Comparison of ENCODE assay signal across 8 cellular contexts in genomic region chr13:33205804-33206221, GRCh38.
DNase-seq lines count a peak whose midpoint lies in the region; ATAC-seq, FAIRE-seq and TF ChIP-seq lines count a peak whose summit lies in the region.

No MANE protein-coding gene starts in this region.

- ATAC-seq in HG02763 (IDR thresholded peaks at IDR 0.05; ENCODE audit: unreplicated experiment) = peak; percentile 58
- ATAC-seq in activated T-helper 17 cell treated with anti-CD3 and anti-CD28 coated beads, Interleukin-2, amount 50 U/mL, for 72 hours (replicated peaks) = peak; percentile 44

- no peak overlapping the region for H3K4me3 Mint-ChIP-seq in activated T-helper 17 cell treated with anti-CD3 and anti-CD28 coated beads, Interleukin-2, amount 50 U/mL, for 72 hours
- peak overlapping the region; percentile 74 to 80 (median 74) for H3K4me3 Mint-ChIP-seq in nephron
- no peak overlapping the region for H3K4me3 Mint-ChIP-seq in activated T-cell treated with anti-CD3 and anti-CD28 coated beads, Interleukin-2, amount 50 U/mL, for 24 hours

- no peak for TF ChIP-seq CTCF in nephron (IDR thresholded peaks at IDR 0.05; ENCODE audit: unreplicated experiment in 3 of 3)

- no peaks in the 10 kb centered on the region for H3K36me3 Mint-ChIP-seq in activated T-helper 17 cell treated with anti-CD3 and anti-CD28 coated beads, Interleukin-2, amount 50 U/mL, for 72 hours (ENCODE audit: low read depth)
- no peaks in the 10 kb centered on the region for H3K36me3 Mint-ChIP-seq in nephron (ENCODE audit: low read depth)
- H3K36me3 Mint-ChIP-seq in activated T-cell treated with anti-CD3 and anti-CD28 coated beads, Interleukin-2, amount 50 U/mL, for 24 hours (ENCODE audit: low read depth) = no peaks in the 10 kb centered on the region

- peaks cover 9% of the 10 kb centered on the region for H3K4me1 Mint-ChIP-seq in activated T-helper 17 cell treated with anti-CD3 and anti-CD28 coated beads, Interleukin-2, amount 50 U/mL, for 72 hours
- H3K4me1 Mint-ChIP-seq in nephron = peaks cover 68% of the 10 kb centered on the region
- H3K4me1 Mint-ChIP-seq in activated T-cell treated with anti-CD3 and anti-CD28 coated beads, Interleukin-2, amount 50 U/mL, for 24 hours (ENCODE audit: low read depth) = peaks cover 25% of the 10 kb centered on the region

- no peaks in the 10 kb centered on the region for H3K9me3 Mint-ChIP-seq in activated T-helper 17 cell treated with anti-CD3 and anti-CD28 coated beads, Interleukin-2, amount 50 U/mL, for 72 hours
- H3K9me3 Mint-ChIP-seq in nephron = no peaks in the 10 kb centered on the region
- H3K9me3 Mint-ChIP-seq in activated T-cell treated with anti-CD3 and anti-CD28 coated beads, Interleukin-2, amount 50 U/mL, for 24 hours = no peaks in the 10 kb centered on the region

- peaks cover 36% of the 10 kb centered on the region for H3K27me3 Mint-ChIP-seq in activated T-helper 17 cell treated with anti-CD3 and anti-CD28 coated beads, Interleukin-2, amount 50 U/mL, for 72 hours
- H3K27me3 Mint-ChIP-seq in nephron (ENCODE audit: low read depth) = peaks cover 3% of the 10 kb centered on the region
- H3K27me3 Mint-ChIP-seq in activated T-cell treated with anti-CD3 and anti-CD28 coated beads, Interleukin-2, amount 50 U/mL, for 24 hours = peaks cover 38% of the 10 kb centered on the region

- peak overlapping the region; percentile 41 for H3K27ac Mint-ChIP-seq in activated T-helper 17 cell treated with anti-CD3 and anti-CD28 coated beads, Interleukin-2, amount 50 U/mL, for 72 hours
- H3K27ac Mint-ChIP-seq in nephron = peak overlapping the region; percentile 86 to 93 (median 92)
- no peak overlapping the region for H3K27ac Mint-ChIP-seq in activated T-cell treated with anti-CD3 and anti-CD28 coated beads, Interleukin-2, amount 50 U/mL, for 24 hours

- DNase-seq in GM12892 (ENCODE audit: insufficient read length) (no peak), CD1c-positive myeloid dendritic cell (ENCODE audit: extremely low spot score) (no peak), SHP77 treated with DMSO at 0.1 percent for 48 hours (lab: John Stamatoyannopoulos, UW) (no peak), NCI-H2107 (lab: John Stamatoyannopoulos, UW) (no peak)
- DNase-seq in activated T-cell treated with anti-CD3 and anti-CD28 coated beads, Interleukin-2, amount 50 U/mL, for 24 hours = no peak

- TF ChIP-seq POLR2A in GM12892 (IDR thresholded peaks at IDR 0.05; ENCODE audit: low read depth, low read length) = no peak

- FAIRE-seq in GM12892 (lab: Jason Lieb, UNC) = peak; percentile 21

Comparison
In these comparisons a context has a peak if more than half of its experiments do, and no peak if none do; other contexts are left out.
1. H3K4me3 Mint-ChIP-seq: peak in nephron (3 of 3); none in activated T-helper 17 cell treated with anti-CD3 and anti-CD28 coated beads, Interleukin-2, amount 50 U/mL, for 72 hours (single experiment) and activated T-cell treated with anti-CD3 and anti-CD28 coated beads, Interleukin-2, amount 50 U/mL, for 24 hours (single experiment).